Comparison of ENCODE assay signal across 15 cellular contexts in genomic region chr16:30088832-30089624, GRCh38. TPM values are rescaled to one million over a fixed set of nuclear protein-coding genes. Genes with fewer than 3 reads are reported as not detected.
A peak's percentile ranks its signal among the peaks of the same experiment; 100 is the strongest.
DNase-seq lines count a peak whose midpoint lies in the region; ATAC-seq and TF ChIP-seq lines count a peak whose summit lies in the region.
"Had no signal": no experiment of that assay in that cellular context is flagged by ENCODE, and none has a peak within 500 bp of the region (broad histone marks: within the 10 kb centered on the region; RNA-seq: fewer than 3 reads in every experiment).

No MANE protein-coding gene starts in this region.

- H3K36me3 Mint-ChIP-seq in CD4-positive, alpha-beta T cell (ENCODE audit: low read depth) = peaks cover 39% of the 10 kb centered on the region
- peaks cover 25% of the 10 kb centered on the region for H3K36me3 Mint-ChIP-seq in GM23338 (ENCODE audit: low read depth)
- no peaks in the 10 kb centered on the region for H3K36me3 Mint-ChIP-seq in chondrocyte (ENCODE audit: low read depth)
- H3K36me3 Mint-ChIP-seq in osteocyte (ENCODE audit: unreplicated experiment) = peaks cover 6% of the 10 kb centered on the region
- H3K36me3 Mint-ChIP-seq: activated naive CD8-positive, alpha-beta T cell had no signal

- no peak for ATAC-seq in CD4-positive, alpha-beta T cell (ENCODE audit: poor library complexity)
- ATAC-seq in GM23338 = no peak
- ATAC-seq: left cardiac atrium had no signal

- POLR2A ChIA-PET in CD4-positive, alpha-beta T cell (lab: Charles Lee) = interaction anchor here (6.5 to 7.9 kb wide), 2 partner anchors 23 to 95 kb away, joined by 118 to 163 read pairs; partner anchors contain the start of genes ALDOA and CORO1A

- peaks cover 13% of the 10 kb centered on the region for H3F3A ChIP-seq in GM23338 (replicated peaks; ENCODE audit: low read depth)

- H3K4me2 ChIP-seq in GM23338 = no peak overlapping the region

- no peak overlapping the region for H3K27ac ChIP-seq in CD4-positive, alpha-beta T cell (ENCODE audit: low read depth, low read length)
- no peak overlapping the region for H3K27ac ChIP-seq in GM23338 (ENCODE audit: low read depth)
- no peak overlapping the region for H3K27ac ChIP-seq in right atrium auricular region
- H3K27ac ChIP-seq: suprapubic skin had no signal

- no peaks in the 10 kb centered on the region for H3K9me3 Mint-ChIP-seq in CD4-positive, alpha-beta T cell
- H3K9me3 Mint-ChIP-seq in GM23338 = no peaks in the 10 kb centered on the region; the same call in 2 of the 3 replicates
- H3K9me3 Mint-ChIP-seq in chondrocyte (ENCODE audit: low read depth) = no peaks in the 10 kb centered on the region
- H3K9me3 Mint-ChIP-seq in osteocyte (ENCODE audit: unreplicated experiment) = no peaks in the 10 kb centered on the region

- H3K9me2 ChIP-seq in GM23338 (ENCODE audit: insufficient read depth) = no peaks in the 10 kb centered on the region

- no peaks in the 10 kb centered on the region; the same call in 1 of the 2 replicates for H3K36me3 ChIP-seq in GM23338 (ENCODE audit: insufficient read depth)
- peaks cover 25% of the 10 kb centered on the region for H3K36me3 ChIP-seq in right atrium auricular region

- no peak for TF ChIP-seq CTCF in CD4-positive, alpha-beta T cell (IDR thresholded peaks at IDR 0.05)
- no peak for TF ChIP-seq CTCF in GM23338 (conservative IDR thresholded peaks at IDR 0.05; ENCODE audit: low read depth in 2 of 2)
- no peak for TF ChIP-seq CTCF in chondrocyte (IDR thresholded peaks at IDR 0.05)
- TF ChIP-seq CTCF in osteocyte (IDR thresholded peaks at IDR 0.05) = no peak
- TF ChIP-seq CTCF in right atrium auricular region (IDR thresholded peaks at IDR 0.05) = no peak

- H3K9me3 ChIP-seq in CD4-positive, alpha-beta T cell (ENCODE audit: control insufficient read depth, low read length) = no peaks in the 10 kb centered on the region
- H3K9me3 ChIP-seq in right atrium auricular region = no peaks in the 10 kb centered on the region
- H3K9me3 ChIP-seq: suprapubic skin had no signal

- H3K4me1 ChIP-seq in GM23338 (ENCODE audit: insufficient read depth) (peaks cover 6% of the 10 kb centered on the region), right atrium auricular region (peaks cover 0 to 36% of the 10 kb centered on the region in 2 donors)

- H3K27me3 Mint-ChIP-seq in CD4-positive, alpha-beta T cell = no peaks in the 10 kb centered on the region
- H3K27me3 Mint-ChIP-seq in GM23338 (ENCODE audit: insufficient read depth, low read depth, poor library complexity) = peaks cover 16% of the 10 kb centered on the region
- no peaks in the 10 kb centered on the region for H3K27me3 Mint-ChIP-seq in chondrocyte (ENCODE audit: low read depth)
- no peaks in the 10 kb centered on the region for H3K27me3 Mint-ChIP-seq in osteocyte (ENCODE audit: unreplicated experiment)
- H3K27me3 Mint-ChIP-seq: activated naive CD8-positive, alpha-beta T cell had no signal

- H2AFZ ChIP-seq in GM23338 = no peak overlapping the region

- H3K4me1 Mint-ChIP-seq in CD4-positive, alpha-beta T cell (ENCODE audit: low read depth) = peaks cover 42% of the 10 kb centered on the region
- peaks cover 11% of the 10 kb centered on the region for H3K4me1 Mint-ChIP-seq in GM23338
- H3K4me1 Mint-ChIP-seq in chondrocyte (ENCODE audit: low read depth) = peaks cover 29% of the 10 kb centered on the region
- peaks cover 28% of the 10 kb centered on the region for H3K4me1 Mint-ChIP-seq in osteocyte (ENCODE audit: unreplicated experiment)

- H3K4me3 ChIP-seq in GM23338 (no peak overlapping the region), right atrium auricular region (no peak overlapping the region)
- H3K4me3 ChIP-seq: suprapubic skin had no signal

- CTCF ChIA-PET in CD4-positive, alpha-beta T cell (lab: Charles Lee) = interaction anchor here (1.3 kb wide), 1 partner anchor 25 kb away, joined by 3 read pairs; no protein-coding TSS in a partner anchor

- intact Hi-C loops in CD4-positive, alpha-beta T cell (cut with DNase I, micrococcal nuclease) = no loop called here

- H3K4me3 Mint-ChIP-seq in CD4-positive, alpha-beta T cell = no peak overlapping the region
- H3K4me3 Mint-ChIP-seq in GM23338 (no peak overlapping the region; the same call in 2 of the 3 replicates), chondrocyte (ENCODE audit: unreplicated experiment) (no peak overlapping the region), osteocyte (ENCODE audit: unreplicated experiment) (no peak overlapping the region)

- peak overlapping the region; percentile 86 for H3K27ac Mint-ChIP-seq in CD4-positive, alpha-beta T cell
- H3K27ac Mint-ChIP-seq in GM23338 (0 out of 2 replicates have a peak overlapping the region, but pooled peaks have one; percentile 36), chondrocyte (ENCODE audit: unreplicated experiment) (peak overlapping the region; percentile 79), osteocyte (ENCODE audit: unreplicated experiment) (peak overlapping the region; percentile 71)

- DNase-seq in CD4-positive, alpha-beta T cell = no peak
- DNase-seq in GM23338 (ENCODE audit: low spot score) (no peak), chondrocyte (ENCODE audit: low spot score) (peak; percentile 84), osteocyte (ENCODE audit: extremely low spot score, unreplicated experiment) (no peak), DMS79 (lab: John Stamatoyannopoulos, UW) (no peak), LoVo (ENCODE audit: low spot score) (no peak), right atrium auricular region (ENCODE audit: low spot score) (no peak)
- DNase-seq: effector CD4-positive, alpha-beta T cell; left cardiac atrium; MM.1S; NCI-H187 treated with DMSO at 0.1 percent for 48 hours; NCI-H510A had no signal

- no peaks in the 10 kb centered on the region for H3K27me3 ChIP-seq in CD4-positive, alpha-beta T cell (ENCODE audit: control insufficient read depth, insufficient read depth, low read length)
- H3K27me3 ChIP-seq in GM23338 (ENCODE audit: insufficient read depth) (0 out of 2 replicates have a peak, but pooled peaks cover 3% of the 10 kb centered on the region), right atrium auricular region (no peaks in the 10 kb centered on the region)
- H3K27me3 ChIP-seq: suprapubic skin had no signal

- 0 out of 2 replicates have a peak, but pooled peaks cover 2% of the 10 kb centered on the region for H3K79me2 ChIP-seq in GM23338 (replicated peaks; ENCODE audit: insufficient read depth)

- no peaks in the 10 kb centered on the region; the same call in 1 of the 2 replicates for H4K20me1 ChIP-seq in GM23338 (replicated peaks; ENCODE audit: insufficient read depth)

TF ChIP-seq in GM23338, 12 proteins besides CTCF, POLR2A, EP300 and RAD21 (continues in another document):
- TF ChIP-seq ZNF114 (CRISPR knock-in tag; IDR thresholded peaks at IDR 0.05) = no peak

RNA-seq across cellular contexts. Expression of gene TBX6, which starts 2.7 kb away (rescaled TPM):
- under 1 TPM; 0.42 to 0.47 TPM for total RNA-seq in CD4-positive, alpha-beta T cell
- 1.1 and 2.3 TPM in 2 replicates for total RNA-seq in GM23338 (2014; rRNA removed; shearing (Covaris generic))
- polyA plus RNA-seq in GM23338 (2016; fragmentation: Nextera tagmentation; extraction: Ambion mirVana) = 1.9 and 2.4 TPM in 2 replicates
- total RNA-seq in chondrocyte (0.34 to 0.59 TPM (median 0.55 TPM) in 3 replicates), osteocyte (0.63 and 0.75 TPM in 2 replicates), right atrium auricular region (under 1 TPM in 1 of 2 donors, not detected in 1; 0.43 TPM)
- total RNA-seq: Daoy had no signal

RNA-seq across cellular contexts. Expression of gene YPEL3, which starts 7.0 kb away (rescaled TPM):
- 100 to 1,000 TPM; 154 to 166 TPM for total RNA-seq in CD4-positive, alpha-beta T cell
- 21.8 and 27.8 TPM in 2 replicates for total RNA-seq in GM23338 (2014; rRNA removed; shearing (Covaris generic))
- polyA plus RNA-seq in GM23338 (2016; fragmentation: Nextera tagmentation; extraction: Ambion mirVana) = 81.7 and 86.1 TPM in 2 replicates
- total RNA-seq in chondrocyte (23.3 to 31.9 TPM (median 28.1 TPM) in 3 replicates), osteocyte (83.6 and 93.3 TPM in 2 replicates), right atrium auricular region (100 to 1,000 TPM; 129 to 140 TPM)

RNA-seq across cellular contexts. Expression of gene PPP4C, which starts 13.2 kb away (rescaled TPM):
- total RNA-seq in CD4-positive, alpha-beta T cell = 10 to 100 TPM; 83.9 to 87.3 TPM
- 108 and 120 TPM in 2 replicates for total RNA-seq in GM23338 (2014; rRNA removed; shearing (Covaris generic))
- 169 and 170 TPM in 2 replicates for polyA plus RNA-seq in GM23338 (2016; fragmentation: Nextera tagmentation; extraction: Ambion mirVana)
- 81.0 to 90.3 TPM (median 84.7 TPM) in 3 replicates for total RNA-seq in chondrocyte
- total RNA-seq in osteocyte = 101 and 102 TPM in 2 replicates
- total RNA-seq in right atrium auricular region = 10 to 100 TPM; 23.2 to 32.7 TPM

RNA-seq across cellular contexts. Expression of gene ALDOA, which starts 23.5 kb away (rescaled TPM):
- total RNA-seq in CD4-positive, alpha-beta T cell = 100 to 1,000 TPM; 390 to 396 TPM
- 1,113 and 1,306 TPM in 2 replicates for total RNA-seq in GM23338 (2014; rRNA removed; shearing (Covaris generic))
- polyA plus RNA-seq in GM23338 (2016; fragmentation: Nextera tagmentation; extraction: Ambion mirVana) = 1,054 and 1,067 TPM in 2 replicates
- total RNA-seq in chondrocyte (865 to 1,101 TPM (median 1,094 TPM) in 3 replicates), osteocyte (750 and 765 TPM in 2 replicates), right atrium auricular region (1,000 to 10,000 TPM; 2,869 to 3,626 TPM)

RNA-seq across cellular contexts. Expression of gene GDPD3, which starts 24.3 kb away (rescaled TPM):
- 1 to 10 TPM; 5.2 to 6.4 TPM for total RNA-seq in CD4-positive, alpha-beta T cell
- total RNA-seq in GM23338 (2014; rRNA removed; shearing (Covaris generic)) = 0.94 TPM in 1 of 2 replicates, not detected in the other
- 1.1 and 1.4 TPM in 2 replicates for polyA plus RNA-seq in GM23338 (2016; fragmentation: Nextera tagmentation; extraction: Ambion mirVana)
- 1.9 to 3.2 TPM (median 2.2 TPM) in 3 replicates for total RNA-seq in chondrocyte
- 3.2 and 3.6 TPM in 2 replicates for total RNA-seq in osteocyte
- 1 to 10 TPM in 1 of 2 donors, not detected in 1; 1.7 TPM for total RNA-seq in right atrium auricular region

Comparison
In these comparisons a context has a peak if more than half of its experiments do, and no peak if none do; other contexts are left out.
1. H3K27ac Mint-ChIP-seq: peak in every context shown above with its lines; median percentile 86 in CD4-positive, alpha-beta T cell; 79 in chondrocyte; 71 in osteocyte; 36 in GM23338.